8 cellular contexts compared by ENCODE assay signal in the genomic region with DNA sequence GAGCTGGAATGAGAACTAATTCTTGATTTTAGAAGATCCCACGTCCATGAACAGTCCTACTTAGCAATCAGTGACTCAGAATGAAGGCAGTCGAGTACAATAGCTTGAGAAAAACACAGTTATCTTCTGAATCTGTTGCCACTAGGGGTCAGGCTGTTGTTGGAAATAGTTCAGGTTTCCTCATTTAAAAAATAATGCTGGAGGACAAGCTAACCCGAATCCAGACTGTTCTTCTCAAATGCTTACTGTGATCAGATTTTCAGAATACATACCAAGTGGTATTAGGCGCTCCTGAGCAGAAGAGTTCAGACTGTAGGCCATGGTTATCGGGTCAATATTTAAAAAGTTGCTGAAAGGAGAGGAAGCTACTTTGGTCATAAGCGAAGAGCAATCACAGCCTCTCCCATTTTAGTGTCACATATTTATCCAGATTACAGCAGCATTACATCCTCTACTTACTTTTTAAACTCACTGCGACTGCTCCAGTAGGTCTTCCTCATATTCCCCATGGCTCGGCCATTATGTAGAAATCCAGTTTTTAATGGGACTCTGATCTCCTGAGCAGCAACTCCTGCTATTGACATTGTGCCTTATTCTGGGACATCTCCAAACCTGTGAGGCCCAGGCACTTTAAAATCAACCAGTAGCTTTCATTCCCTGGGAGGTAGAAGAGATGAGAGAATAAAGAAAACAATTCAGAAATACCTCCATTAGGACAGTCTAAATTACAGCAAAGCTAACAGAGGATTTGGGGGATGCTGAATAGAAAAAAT. TPM values are rescaled to one million over a fixed set of nuclear protein-coding genes. Genes with fewer than 3 reads are reported as not detected.
DNase-seq lines count a peak whose midpoint lies in the region; ATAC-seq, FAIRE-seq and TF ChIP-seq lines count a peak whose summit lies in the region.

No MANE protein-coding gene starts in this region.

- no peaks in the 10 kb centered on the region for H3K79me2 ChIP-seq in DOHH2 (ENCODE audit: control insufficient read depth, low read length)
- H3K79me2 ChIP-seq in K562 (ENCODE audit: control insufficient read depth, insufficient read depth, low read length) = no peaks in the 10 kb centered on the region

- no peak for TF ChIP-seq EP300 in K562 (IDR thresholded peaks at IDR 0.05; ENCODE audit: low read length)

- FAIRE-seq in RCC 7860 (lab: Jason Lieb, UNC) = peak; percentile 84
- FAIRE-seq in K562 (lab: Jason Lieb, UNC) = peak; percentile 89

- no peak overlapping the region for H3K4me3 ChIP-seq in DOHH2 (ENCODE audit: low read length)
- H3K4me3 ChIP-seq in HUES64 (ENCODE audit: low read length) = no peak overlapping the region
- H3K4me3 ChIP-seq in K562 = no peak overlapping the region
- peak overlapping the region in 3 of 4 donors; percentile 5 to 23 (median 12) for H3K4me3 ChIP-seq in gastrocnemius medialis

- no peaks in the 10 kb centered on the region for H3K36me3 ChIP-seq in DOHH2 (ENCODE audit: control insufficient read depth, low read length)
- peaks cover 53% of the 10 kb centered on the region for H3K36me3 ChIP-seq in HUES64 (ENCODE audit: insufficient read depth, low read length)
- H3K36me3 ChIP-seq in K562 (ENCODE audit: control insufficient read depth, insufficient read depth, low read length) = no peaks in the 10 kb centered on the region
- peaks cover 4 to 29% of the 10 kb centered on the region in 2 donors for H3K36me3 ChIP-seq in gastrocnemius medialis

- no peaks in the 10 kb centered on the region for H3F3A ChIP-seq in DOHH2 (ENCODE audit: control insufficient read depth, insufficient read depth)

- POLR2A ChIA-PET in K562 (lab: Yijun Ruan, JAX) = interaction anchor here (0.6 to 1.6 kb wide), 5 partner anchors 9 to 1128 kb away, joined by 3 to 6 read pairs (median 4); no protein-coding TSS in a partner anchor

- peak; percentile 84 to 97 for TF ChIP-seq RAD21 in K562 (CRISPR knock-in tag; conservative IDR thresholded peaks at IDR 0.05 in 1 of 2, IDR thresholded peaks at IDR 0.05 in 1 of 2)

- CTCF ChIA-PET in K562 (lab: Yijun Ruan, JAX; ENCODE audit: low intra/inter-chr PET ratio) = interaction anchor here (0.5 to 3.5 kb wide), 12 partner anchors 16 to 711 kb away, joined by 3 to 37 read pairs (median 6); no protein-coding TSS in a partner anchor

- no peak overlapping the region for H3K27ac ChIP-seq in DOHH2 (ENCODE audit: low read depth, low read length)
- H3K27ac ChIP-seq in HUES64 (ENCODE audit: low read depth, low read length) = peak overlapping the region; percentile 24; the same call in 1 of the 2 replicates
- H3K27ac ChIP-seq in K562 (ENCODE audit: extremely low read depth, low read depth, low read length) = no peak overlapping the region
- peak overlapping the region; percentile 64 to 94 (median 88) for H3K27ac ChIP-seq in gastrocnemius medialis

- H3K4me1 ChIP-seq in DOHH2 (ENCODE audit: control insufficient read depth, low read length) (no peaks in the 10 kb centered on the region), HUES64 (ENCODE audit: insufficient read depth, low read length) (peaks cover 52% of the 10 kb centered on the region), K562 (replicated peaks in 1 of 2; ENCODE audit: control insufficient read depth in 2 of 2, insufficient read depth in 2 of 2, low read length in 2 of 2) (peaks cover 0 to 7% of the 10 kb centered on the region in 2 experiments; a peak in 1 of 5 replicates), gastrocnemius medialis (peaks cover 88 to 96% of the 10 kb centered on the region in 2 donors)

- 52% methylated on average over 8 of the region's 8 CpGs for WGBS in HUES64
- WGBS in K562 (ENCODE audit: insufficient coverage, low coverage, missing lambda C conversion rate) = 15% methylated on average over 8 of the region's 8 CpGs

- intact Hi-C loops in K562 (cut with micrococcal nuclease) = loop anchor here (1.0 to 5.0 kb wide), 4 partner anchors 32 to 348 kb away; no protein-coding TSS in a partner anchor
- intact Hi-C loops in gastrocnemius medialis (cut with DNase I; ENCODE audit: low total_unique reads) = loop anchor here (2.0 to 10.0 kb wide), 2 partner anchors 32 to 1050 kb away; partner anchors contain the start of gene SLC2A5

- TF ChIP-seq POLR2A in K562 (conservative IDR thresholded peaks at IDR 0.05) = no peak
- no peak for TF ChIP-seq POLR2A in gastrocnemius medialis (IDR thresholded peaks at IDR 0.05)

- no peaks in the 10 kb centered on the region for H3K9me1 ChIP-seq in K562 (ENCODE audit: control insufficient read depth, insufficient read depth, low read length)

- BruUV-seq in K562 (replicated peaks; lab: Mats Ljungman, UMichigan) = no TSS peak

- H4K20me1 ChIP-seq in DOHH2 (ENCODE audit: control insufficient read depth, insufficient read depth, low read depth, low read length) (no peaks in the 10 kb centered on the region; the same call in 1 of the 2 replicates), K562 (replicated peaks; ENCODE audit: control insufficient read depth, insufficient read depth, low read length) (no peaks in the 10 kb centered on the region; the same call in 1 of the 2 replicates)

- no peak overlapping the region for H3K9ac ChIP-seq in HUES64 (ENCODE audit: low read depth, low read length)
- no peak overlapping the region for H3K9ac ChIP-seq in K562 (ENCODE audit: insufficient read depth in 1 of 2, low read depth in 2 of 2, low read length in 2 of 2)

- no peak overlapping the region for H2AFZ ChIP-seq in K562 (ENCODE audit: low read depth, low read length)

- TF ChIP-seq CTCF in DOHH2 (IDR thresholded peaks at IDR 0.05; ENCODE audit: low read depth, low read length, poor library complexity, severe bottlenecking) (peak; percentile 70), K562 (IDR thresholded peaks at IDR 0.05 in 2 of 3, conservative IDR thresholded peaks at IDR 0.05 in 1 of 3; ENCODE audit: insufficient read depth in 2 of 3, low read depth in 1 of 3, low read length in 3 of 3) (peak; percentile 77 to 93 (median 85)), gastrocnemius medialis (IDR thresholded peaks at IDR 0.05 in 4 of 5, conservative IDR thresholded peaks at IDR 0.05 in 1 of 5) (peak; percentile 55 to 64 (median 60))

- ATAC-seq in K562 (peak; percentile 93), gastrocnemius medialis (peak; percentile 15 to 22), HG02798 (IDR thresholded peaks at IDR 0.05; ENCODE audit: poor library complexity, unreplicated experiment) (no peak), GM18498 (IDR thresholded peaks at IDR 0.05; ENCODE audit: unreplicated experiment) (no peak)

- H3K27me3 ChIP-seq in DOHH2 (ENCODE audit: control insufficient read depth, low read length) (peaks cover 29% of the 10 kb centered on the region), HUES64 (ENCODE audit: insufficient read depth, low read length) (no peaks in the 10 kb centered on the region), K562 (ENCODE audit: control insufficient read depth in 2 of 2, insufficient read depth in 2 of 2, low read length in 2 of 2) (peaks cover 0 to 2% of the 10 kb centered on the region in 2 experiments; a peak in 2 of 5 replicates), gastrocnemius medialis (no peaks in the 10 kb centered on the region)

- H3K9me3 ChIP-seq in DOHH2 (ENCODE audit: control insufficient read depth, insufficient read depth, low read length) (no peaks in the 10 kb centered on the region), HUES64 (ENCODE audit: insufficient read depth, low read depth, low read length) (no peaks in the 10 kb centered on the region), K562 (replicated peaks; ENCODE audit: control insufficient read depth, insufficient read depth, low read depth, low read length) (no peaks in the 10 kb centered on the region), gastrocnemius medialis (no peaks in the 10 kb centered on the region)

- no peak overlapping the region for H3K4me2 ChIP-seq in DOHH2 (ENCODE audit: low read length)
- H3K4me2 ChIP-seq in K562 (ENCODE audit: insufficient read depth, low read length) = no peak overlapping the region

- DNase-seq in RCC 7860 (ENCODE audit: low spot score) = peak; percentile 77
- DNase-seq in K562 (ENCODE audit: extremely low read depth in 1 of 4, low spot score in 3 of 4) = peak; percentile 62 to 79 (median 64)
- peak; percentile 33 for DNase-seq in iPS DF 19.7 (ENCODE audit: low read depth, low spot score)
- no peak for DNase-seq in gastrocnemius medialis

- in situ Hi-C loops in K562 (cut with MboI) = loop anchor here (5.0 to 10.0 kb wide), 2 partner anchors 297 to 350 kb away; no protein-coding TSS in a partner anchor
- in situ Hi-C loops in gastrocnemius medialis (cut with MboI; ENCODE audit: low sequenced_read_pairs in 4 of 4) = no loop called here

- no peaks in the 10 kb centered on the region for H3K9me2 ChIP-seq in DOHH2 (replicated peaks; ENCODE audit: control insufficient read depth, low read length)

RNA-seq across cellular contexts. Expression of gene ERRFI1, which starts 10.9 kb away (rescaled TPM):
- 31.2 TPM for polyA plus RNA-seq in HUES64 (2013, experiment 1 of 2)
- 30.6 TPM for polyA plus RNA-seq in HUES64 (2013, experiment 2 of 2)
- 3.7 and 4.7 TPM in 2 replicates for total RNA-seq in K562 (2011; cell fraction: chromatin; rRNA removed; ENCODE audit: low replicate concordance)
- 1.7 TPM in 2 replicates for total RNA-seq in K562 (2011; cell fraction: nucleolus; rRNA removed)
- total RNA-seq in K562 (2011; cell fraction: nucleoplasm; rRNA removed) = 2.5 and 3.8 TPM in 2 replicates
- total RNA-seq in K562 (2014; rRNA removed) (0.68 and 0.73 TPM in 2 replicates), K562 (2014; rRNA removed; fragmentation: Illumina TruSeq; extraction: Trizol) (1.5 and 1.8 TPM in 2 replicates), K562 (2015; rRNA removed; fragmentation: Illumina TruSeq; extraction: Trizol) (0.98 and 1.1 TPM in 2 replicates), K562 (2021) (1.6 and 1.9 TPM in 2 replicates), gastrocnemius medialis (100 to 1,000 TPM; 184 to 644 (median 448) TPM)
- polyA plus RNA-seq in K562 (2011; rRNA removed) (1.7 and 4.4 TPM in 2 replicates), K562 (2014; fragmentation: Illumina TruSeq; extraction: Trizol) (1.4 and 1.8 TPM in 2 replicates), K562 (2014; fragmentation: Nextera tagmentation; extraction: Ambion mirVana) (under 1 TPM; 0.67 to 0.72 TPM), K562 (2014; rRNA removed) (0.80 and 2.0 TPM in 2 replicates)
- polyA plus RNA-seq in K562 (2011; cell fraction: cytosol; rRNA removed) = 1.3 and 2.7 TPM in 2 replicates
- 3.0 and 4.1 TPM in 2 replicates for polyA plus RNA-seq in K562 (2011; cell fraction: nucleus; rRNA removed)
- 1.9 and 2.1 TPM in 2 replicates for polyA plus RNA-seq in K562 (2012)
- 1.3 and 1.9 TPM in 2 replicates for polyA minus RNA-seq in K562 (2011; rRNA and poly(A)+ RNA removed)
- 1.2 and 1.5 TPM in 2 replicates for polyA minus RNA-seq in K562 (2011; cell fraction: cytosol; rRNA and poly(A)+ RNA removed)
- polyA minus RNA-seq in K562 (2011; cell fraction: nucleus; rRNA and poly(A)+ RNA removed) = 1.2 and 1.5 TPM in 2 replicates

RNA-seq across cellular contexts. Expression of gene PARK7, which starts 53.7 kb away (rescaled TPM):
- polyA plus RNA-seq in HUES64 (2013, experiment 1 of 2) = 314 TPM
- 307 TPM for polyA plus RNA-seq in HUES64 (2013, experiment 2 of 2)
- 81.4 and 87.8 TPM in 2 replicates for total RNA-seq in K562 (2011; cell fraction: chromatin; rRNA removed; ENCODE audit: low replicate concordance)
- 72.1 and 72.5 TPM in 2 replicates for total RNA-seq in K562 (2011; cell fraction: nucleolus; rRNA removed)
- 120 and 137 TPM in 2 replicates for total RNA-seq in K562 (2011; cell fraction: nucleoplasm; rRNA removed)
- total RNA-seq in K562 (2014; rRNA removed) = 338 and 413 TPM in 2 replicates
- 431 and 459 TPM in 2 replicates for total RNA-seq in K562 (2014; rRNA removed; fragmentation: Illumina TruSeq; extraction: Trizol)
- total RNA-seq in K562 (2015; rRNA removed; fragmentation: Illumina TruSeq; extraction: Trizol) = 358 and 374 TPM in 2 replicates
- total RNA-seq in K562 (2021) = 481 and 484 TPM in 2 replicates
- polyA plus RNA-seq in K562 (2011; rRNA removed) = 462 and 543 TPM in 2 replicates
- 168 and 348 TPM in 2 replicates for polyA plus RNA-seq in K562 (2011; cell fraction: cytosol; rRNA removed)
- 85.5 and 167 TPM in 2 replicates for polyA plus RNA-seq in K562 (2011; cell fraction: nucleus; rRNA removed)
- polyA plus RNA-seq in K562 (2012) = 387 and 679 TPM in 2 replicates
- polyA plus RNA-seq in K562 (2014; fragmentation: Illumina TruSeq; extraction: Trizol) = 423 and 468 TPM in 2 replicates
- 1,000 to 10,000 TPM; 1,113 to 1,298 TPM for polyA plus RNA-seq in K562 (2014; fragmentation: Nextera tagmentation; extraction: Ambion mirVana)
- polyA plus RNA-seq in K562 (2014; rRNA removed) = 648 and 751 TPM in 2 replicates
- 322 and 330 TPM in 2 replicates for polyA minus RNA-seq in K562 (2011; rRNA and poly(A)+ RNA removed)
- 106 and 108 TPM in 2 replicates for polyA minus RNA-seq in K562 (2011; cell fraction: cytosol; rRNA and poly(A)+ RNA removed)
- polyA minus RNA-seq in K562 (2011; cell fraction: nucleus; rRNA and poly(A)+ RNA removed) = 32.7 and 66.8 TPM in 2 replicates
- 100 to 1,000 TPM; 291 to 370 (median 332) TPM for total RNA-seq in gastrocnemius medialis

Comparison
In these comparisons a context has a peak if more than half of its experiments do, and no peak if none do; other contexts are left out.
1. H3K27ac ChIP-seq: peak in HUES64 (single experiment) and gastrocnemius medialis (4 of 4); none in DOHH2 (single experiment) and K562 (single experiment).
2. H3K4me3 ChIP-seq: peak in gastrocnemius medialis (3 of 4); none in DOHH2 (single experiment), HUES64 (single experiment) and K562 (single experiment).
3. DNase-seq: peak in RCC 7860 (single experiment), K562 (4 of 4) and iPS DF 19.7 (single experiment); none in gastrocnemius medialis (0 of 2).
4. ATAC-seq: peak in K562 (single experiment) and gastrocnemius medialis (2 of 2); none in HG02798 (single experiment) and GM18498 (single experiment).
5. RNA of gene ERRFI1, which starts 10.9 kb away (total RNA-seq): 184 to 644 TPM in gastrocnemius medialis; 0.68 to 4.7 TPM in K562; every median in the first group is over 10 times any median in the second.
6. Peak in every context shown above with its lines, with median percentiles within 50 percentile points of each other: CTCF ChIP-seq.